ENCODE assay signal across 23 cellular contexts in genomic region chr19:4350726-4351125, GRCh38. TPM values are rescaled to one million over a fixed set of nuclear protein-coding genes. Genes with fewer than 3 reads are reported as not detected.
DNase-seq lines count a peak whose midpoint lies in the region; TF ChIP-seq lines count a peak whose summit lies in the region.
"Had no signal": no experiment of that assay in that cellular context is flagged by ENCODE, and none has a peak within 500 bp of the region (broad histone marks: within the 10 kb centered on the region; RNA-seq: fewer than 3 reads in every experiment).

No MANE protein-coding gene starts in this region.

- peaks cover 2% of the 10 kb centered on the region for H3K4me1 Mint-ChIP-seq in osteocyte (ENCODE audit: unreplicated experiment)

- peak overlapping the region; percentile 38 for H3K27ac ChIP-seq in RWPE1
- H3K27ac ChIP-seq: BLaER1 treated with 17β-estradiol and CSF1 and Interleukin-3, amounts not matched to agents 10 nM and 100 nM; PC-9 had no signal

- H3K4me3 Mint-ChIP-seq in osteocyte (ENCODE audit: unreplicated experiment) = no peak overlapping the region
- H3K4me3 Mint-ChIP-seq: CD4-positive, alpha-beta memory T cell had no signal

- H3K36me3 Mint-ChIP-seq in osteocyte (ENCODE audit: unreplicated experiment) = peaks cover 4% of the 10 kb centered on the region

- no peak overlapping the region for H3K27ac Mint-ChIP-seq in osteocyte (ENCODE audit: unreplicated experiment)

- DNase-seq in H7 = peak; percentile 32
- no peak for DNase-seq in RWPE1 (ENCODE audit: low spot score)
- DNase-seq in iPS-NIHi11 (ENCODE audit: low spot score) = peak; percentile 4
- peak; percentile 80 for DNase-seq in osteocyte (ENCODE audit: extremely low spot score, unreplicated experiment)
- no peak for DNase-seq in T1000 (lab: John Stamatoyannopoulos, UW)
- no peak for DNase-seq in NCI-H446 treated with DMSO at 0.1 percent for 48 hours (lab: John Stamatoyannopoulos, UW)
- DNase-seq in NCI-H2196 treated with DMSO at 0.1 percent for 48 hours (lab: John Stamatoyannopoulos, UW; ENCODE audit: unreplicated experiment) = no peak
- DNase-seq: Caco-2; CD4-positive, alpha-beta memory T cell; GOT3; KG1; NCI-H1092; NCI-H1436; NCI-H187 treated with DMSO at 0.1 percent for 48 hours; NCI-H2107; NCI-H510A; NCI-H748 treated with DMSO at 0.1 percent for 48 hours; PC-9; RPMI8226; SIG-M5 had no signal

- POLR2A ChIA-PET in RWPE1 (lab: Yijun Ruan, JAX; ENCODE audit: low non-redundant PET) = no interaction called here

- H3K9me3 Mint-ChIP-seq in osteocyte (ENCODE audit: unreplicated experiment) = no peaks in the 10 kb centered on the region

- no peak for TF ChIP-seq CTCF in RWPE1 (conservative IDR thresholded peaks at IDR 0.05; ENCODE audit: low read depth)
- no peak for TF ChIP-seq CTCF in osteocyte (IDR thresholded peaks at IDR 0.05)

- H3K4me3 ChIP-seq in H7 (ENCODE audit: insufficient read depth, low read depth, low read length) = no peak overlapping the region
- H3K4me3 ChIP-seq: BLaER1 treated with 17β-estradiol and CSF1 and Interleukin-3, amounts not matched to agents 10 nM and 100 nM; PC-9 had no signal

- peaks cover 1% of the 10 kb centered on the region for H3K36me3 ChIP-seq in H7 (replicated peaks; ENCODE audit: control insufficient read depth, insufficient read depth, low read length)

- H3K27me3 Mint-ChIP-seq in osteocyte (ENCODE audit: unreplicated experiment) = no peaks in the 10 kb centered on the region
- H3K27me3 Mint-ChIP-seq: CD4-positive, alpha-beta memory T cell had no signal

- no peaks in the 10 kb centered on the region for H3K27me3 ChIP-seq in H7 (ENCODE audit: control insufficient read depth, insufficient read depth, low read length)
- H3K27me3 ChIP-seq: BLaER1 treated with 17β-estradiol and CSF1 and Interleukin-3, amounts not matched to agents 10 nM and 100 nM had no signal

- CTCF ChIA-PET in RWPE1 (lab: Yijun Ruan, JAX) = interaction anchor here (0.6 kb wide), 1 partner anchor 214 kb away, joined by 6 read pairs; no protein-coding TSS in a partner anchor

RNA-seq across cellular contexts. Expression of gene MPND, which starts 7.4 kb away (rescaled TPM):
- total RNA-seq in H7 (2014; rRNA removed; shearing (Covaris generic)) = 11.4 and 17.4 TPM in 2 replicates
- total RNA-seq in osteocyte = 14.2 and 20.0 TPM in 2 replicates

RNA-seq across cellular contexts. Expression of gene STAP2, which starts 12.1 kb away (rescaled TPM):
- 14.2 and 18.0 TPM in 2 replicates for total RNA-seq in H7 (2014; rRNA removed; shearing (Covaris generic))
- 2.7 and 5.9 TPM in 2 replicates for total RNA-seq in osteocyte

RNA-seq across cellular contexts. Expression of gene FSD1, which starts 46.3 kb away (rescaled TPM):
- 29.8 and 34.1 TPM in 2 replicates for total RNA-seq in H7 (2014; rRNA removed; shearing (Covaris generic))
- total RNA-seq in osteocyte = 13.3 and 15.6 TPM in 2 replicates
- total RNA-seq: PC-9 had no signal

RNA-seq across cellular contexts. Expression of gene TMIGD2, which starts 48.5 kb away (rescaled TPM):
- 0.45 and 0.78 TPM in 2 replicates for total RNA-seq in H7 (2014; rRNA removed; shearing (Covaris generic))
- not detected in 2 replicates for total RNA-seq in osteocyte
- total RNA-seq: Caco-2, Daoy, HT1080, PC-9 had no signal

RNA-seq across cellular contexts. Expression of gene SH3GL1, which starts 49.6 kb away (rescaled TPM):
- total RNA-seq in H7 (2014; rRNA removed; shearing (Covaris generic)) = 73.1 and 97.7 TPM in 2 replicates
- total RNA-seq in osteocyte = 105 and 115 TPM in 2 replicates

Comparison
In these comparisons a context has a peak if more than half of its experiments do, and no peak if none do; other contexts are left out.
1. DNase-seq: peak in H7 (single experiment), iPS-NIHi11 (single experiment) and osteocyte (single experiment); none in RWPE1 (single experiment), T1000 (single experiment), NCI-H446 treated with DMSO at 0.1 percent for 48 hours (single experiment) and NCI-H2196 treated with DMSO at 0.1 percent for 48 hours (single experiment).